Comparison of ENCODE assay signal across 8 cellular contexts in the genomic region with DNA sequence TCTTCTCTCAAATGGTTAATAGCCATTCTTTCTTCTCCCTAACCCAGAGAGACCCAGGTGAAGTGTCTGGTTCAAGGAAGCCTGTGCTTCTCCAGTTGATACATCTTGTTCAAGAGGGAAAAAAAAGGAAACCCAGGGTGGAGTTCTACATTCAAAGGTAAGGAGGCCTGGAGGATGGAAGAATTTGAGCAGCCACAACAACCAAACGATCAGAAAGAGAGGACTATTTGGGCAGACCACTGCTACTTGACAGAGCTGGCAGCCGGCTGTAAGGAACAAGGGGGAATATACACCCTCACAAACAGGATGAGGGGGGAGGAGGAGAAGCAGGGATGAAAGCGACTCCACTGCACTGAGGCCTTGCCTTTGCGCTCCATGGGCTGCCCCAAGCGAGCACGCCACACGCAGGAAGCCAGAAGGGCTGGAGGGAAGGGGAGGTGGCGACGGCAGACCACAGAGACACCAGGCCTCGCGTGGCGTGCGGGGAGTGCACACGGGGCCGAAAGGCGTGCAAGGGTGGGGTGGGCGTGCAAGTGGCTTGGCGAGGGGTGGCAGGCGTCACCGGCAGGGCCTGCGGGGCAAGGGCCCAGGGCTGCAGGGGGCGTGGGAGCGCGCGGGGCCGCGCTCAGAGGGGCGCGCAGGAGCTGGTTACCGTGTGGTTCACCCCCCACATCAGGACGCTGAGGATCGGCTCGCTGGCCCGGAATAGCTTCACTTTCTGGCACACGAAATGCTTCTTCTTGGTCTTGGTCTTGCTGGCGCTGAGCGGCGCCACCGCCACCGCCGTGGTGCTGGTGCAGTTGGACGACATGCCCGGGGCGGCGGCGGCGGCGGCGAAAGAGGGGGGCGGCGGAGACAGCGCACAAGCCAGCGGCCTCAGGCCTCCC. TPM values are rescaled to one million over a fixed set of nuclear protein-coding genes. Genes with fewer than 3 reads are reported as not detected.
A peak's percentile ranks its signal among the peaks of the same experiment; 100 is the strongest.
DNase-seq lines count a peak whose midpoint lies in the region; ATAC-seq and TF ChIP-seq lines count a peak whose summit lies in the region.

No MANE protein-coding gene starts in this region.

- ATAC-seq in GM19372 (IDR thresholded peaks at IDR 0.05; ENCODE audit: low read depth, unreplicated experiment) (peak; percentile 13), HG03558 (IDR thresholded peaks at IDR 0.05; ENCODE audit: extremely low read depth, unreplicated experiment) (peak; percentile 6), sciatic nerve (peak; percentile 30)

- peak overlapping the region; percentile 61 for H3K27ac ChIP-seq in SU-DHL-6 (ENCODE audit: low read depth, low read length)

- peaks cover 44% of the 10 kb centered on the region for H3K79me2 ChIP-seq in SU-DHL-6 (ENCODE audit: insufficient read depth, low read length)

- H2AFZ ChIP-seq in SU-DHL-6 (ENCODE audit: low read depth, low read length, severe bottlenecking): peak overlapping the region; percentile 18

- H3K9ac ChIP-seq in SU-DHL-6 (ENCODE audit: low read length): peak overlapping the region; percentile 84

- H3K9me3 ChIP-seq in SU-DHL-6 (ENCODE audit: insufficient read depth, low read length): no peaks in the 10 kb centered on the region

- H3F3A ChIP-seq in SU-DHL-6 (ENCODE audit: insufficient read depth): peaks cover 21% of the 10 kb centered on the region

- no peaks in the 10 kb centered on the region for H4K20me1 ChIP-seq in SU-DHL-6 (ENCODE audit: low read depth, low read length)

- H3K27me3 ChIP-seq in SU-DHL-6 (ENCODE audit: low read length): no peaks in the 10 kb centered on the region

- peak overlapping the region; percentile 90 for H3K4me2 ChIP-seq in SU-DHL-6 (ENCODE audit: low read depth, low read length, poor library complexity, severe bottlenecking)

- H3K4me3 ChIP-seq in SU-DHL-6 (ENCODE audit: insufficient read depth, low read length, poor library complexity, severe bottlenecking): peak overlapping the region; percentile 84

- intact Hi-C loops in sciatic nerve (cut with DNase I): no loop called here

- DNase-seq in CD1c-positive myeloid dendritic cell (ENCODE audit: extremely low spot score): peak; percentile 53
- DNase-seq in anterior cingulate cortex (lab: John Stamatoyannopoulos, UW): peak in 42 of 58 donors; percentile 16 to 72 (median 52)
- peak in 41 of 51 donors; percentile 5 to 75 (median 45) for DNase-seq in hypothalamus (lab: John Stamatoyannopoulos, UW)
- peak; percentile 75 for DNase-seq in sciatic nerve (ENCODE audit: low spot score)
- DNase-seq in cerebellar nuclear complex (lab: John Stamatoyannopoulos, UW): no peak

- H3K36me3 ChIP-seq in SU-DHL-6 (ENCODE audit: low read length): peaks cover 8% of the 10 kb centered on the region; the same call in 1 of the 2 replicates

- TF ChIP-seq CTCF in SU-DHL-6 (IDR thresholded peaks at IDR 0.05; ENCODE audit: insufficient read depth, low read length, poor library complexity, severe bottlenecking): no peak

- H3K9me2 ChIP-seq in SU-DHL-6 (replicated peaks; ENCODE audit: insufficient read depth, low read length): no peaks in the 10 kb centered on the region

RNA-seq across cellular contexts. Expression of a gene that starts 0.5 kb away (rescaled TPM):
- 58.5 TPM for total RNA-seq in sciatic nerve

RNA-seq across cellular contexts. Expression of a gene that starts 26.3 kb away (rescaled TPM):
- total RNA-seq in sciatic nerve: 25.6 TPM

RNA-seq across cellular contexts. Expression of a gene that starts 46.3 kb away (rescaled TPM):
- total RNA-seq in sciatic nerve: 84.8 TPM

RNA-seq across cellular contexts. Expression of a gene that starts 50.7 kb away (rescaled TPM):
- 56.2 TPM for total RNA-seq in sciatic nerve

RNA-seq across cellular contexts. Expression of a gene that starts 54.7 kb away (rescaled TPM):
- 1,106 TPM for total RNA-seq in sciatic nerve

Comparison
In these comparisons a context has a peak if more than half of its experiments do, and no peak if none do; other contexts are left out.
1. DNase-seq: peak in CD1c-positive myeloid dendritic cell (single experiment), anterior cingulate cortex (42 of 58), hypothalamus (41 of 51) and sciatic nerve (single experiment); none in cerebellar nuclear complex (0 of 2).
2. Peak in every context shown above with its lines, with median percentiles within 50 percentile points of each other: ATAC-seq.